ENCODE assay signal across 8 cellular contexts in genomic region chr9:128635266-128636023, GRCh38. TPM values are rescaled to one million over a fixed set of nuclear protein-coding genes. Genes with fewer than 3 reads are reported as not detected.
DNase-seq lines count a peak whose midpoint lies in the region; ATAC-seq and TF ChIP-seq lines count a peak whose summit lies in the region.

No MANE protein-coding gene starts in this region.

- H3K9me3 ChIP-seq in Loucy (ENCODE audit: insufficient read depth, low read depth, low read length) (no peaks in the 10 kb centered on the region), adipocyte (ENCODE audit: control insufficient read depth, low read length) (no peaks in the 10 kb centered on the region), right atrium auricular region (no peaks in the 10 kb centered on the region), gastrocnemius medialis (no peaks in the 10 kb centered on the region)

- H3K4me3 ChIP-seq in Loucy (ENCODE audit: low read length, poor library complexity, severe bottlenecking): no peak overlapping the region
- H3K4me3 ChIP-seq in adipocyte (ENCODE audit: low read length): peak overlapping the region; percentile 27
- H3K4me3 ChIP-seq in right atrium auricular region: peak overlapping the region; percentile 23
- H3K4me3 ChIP-seq in gastrocnemius medialis: no peak overlapping the region

- no peaks in the 10 kb centered on the region for H3F3A ChIP-seq in Loucy (ENCODE audit: low read depth)

- no peaks in the 10 kb centered on the region for H3K79me2 ChIP-seq in Loucy (ENCODE audit: insufficient read depth, low read length)

- intact Hi-C loops in gastrocnemius medialis (cut with DNase I; ENCODE audit: low total_unique reads): loop anchor here (2.0 kb wide), 1 partner anchor 21 kb away; the partner anchor contains the start of gene DYNC2I2

- no peak overlapping the region for H2AFZ ChIP-seq in Loucy (ENCODE audit: low read length)

- no peaks in the 10 kb centered on the region for H3K9me2 ChIP-seq in Loucy (replicated peaks; ENCODE audit: low read depth, low read length)

- H3K36me3 ChIP-seq in Loucy (ENCODE audit: insufficient read depth, low read length) (peaks cover 25% of the 10 kb centered on the region; the same call in 1 of the 2 replicates), adipocyte (ENCODE audit: control insufficient read depth, insufficient read depth, low read length, severe bottlenecking) (peaks cover 41% of the 10 kb centered on the region), right atrium auricular region (peaks cover 44% of the 10 kb centered on the region), gastrocnemius medialis (peaks cover 0 to 34% of the 10 kb centered on the region in 2 donors)

- TF ChIP-seq POLR2A in gastrocnemius medialis (IDR thresholded peaks at IDR 0.05): no peak

- H3K4me1 ChIP-seq in Loucy (ENCODE audit: insufficient read depth, low read length, poor library complexity, severe bottlenecking) (no peaks in the 10 kb centered on the region), adipocyte (ENCODE audit: control insufficient read depth, insufficient read depth, low read length) (peaks cover 16% of the 10 kb centered on the region), right atrium auricular region (peaks cover 0 to 27% of the 10 kb centered on the region in 2 donors), gastrocnemius medialis (peaks cover 8 to 16% of the 10 kb centered on the region in 2 donors)

- ATAC-seq in gastrocnemius medialis (peak; percentile 25 to 75), HG02759 (IDR thresholded peaks at IDR 0.05; ENCODE audit: unreplicated experiment) (no peak)

- H3K9ac ChIP-seq in Loucy (ENCODE audit: low read depth, low read length, poor library complexity, severe bottlenecking) (no peak overlapping the region), adipocyte (ENCODE audit: low read length) (peak overlapping the region; percentile 66)

- H3K27ac ChIP-seq in right atrium auricular region: peak overlapping the region; percentile 85 to 93
- H3K27ac ChIP-seq in gastrocnemius medialis: peak overlapping the region; percentile 30 to 71 (median 63)

- DNase-seq in DMS53 (lab: John Stamatoyannopoulos, UW): peak; percentile 99
- DNase-seq in adipocyte (ENCODE audit: low read depth): peak; percentile 98
- peak; percentile 91 for DNase-seq in right atrium auricular region (ENCODE audit: low spot score)
- peak in 1 of 2 donors; percentile 72 for DNase-seq in gastrocnemius medialis
- no peak for DNase-seq in stimulated activated naive CD4-positive, alpha-beta T cell treated with Interleukin-2 at 50 U/mL for 16 hours (lab: John Stamatoyannopoulos, UW)
- DNase-seq in activated CD4-positive, alpha-beta T cell treated with anti-CD3 and anti-CD28 coated beads, Interleukin-2, amount 50 U/mL, for 1 hour: no peak

- H3K27me3 ChIP-seq in Loucy (ENCODE audit: insufficient read depth, low read length, poor library complexity, severe bottlenecking): no peaks in the 10 kb centered on the region
- H3K27me3 ChIP-seq in adipocyte (replicated peaks; ENCODE audit: control insufficient read depth, insufficient read depth, low read length): no peaks in the 10 kb centered on the region
- H3K27me3 ChIP-seq in right atrium auricular region: no peaks in the 10 kb centered on the region
- H3K27me3 ChIP-seq in gastrocnemius medialis: no peaks in the 10 kb centered on the region

- peak; percentile 32; the same call in 1 of the 2 replicates for TF ChIP-seq CTCF in Loucy (conservative IDR thresholded peaks at IDR 0.05; ENCODE audit: low read length)
- peak; percentile 77 to 84 for TF ChIP-seq CTCF in right atrium auricular region (IDR thresholded peaks at IDR 0.05)
- TF ChIP-seq CTCF in gastrocnemius medialis (IDR thresholded peaks at IDR 0.05 in 4 of 5, conservative IDR thresholded peaks at IDR 0.05 in 1 of 5): peak in 4 of 5 experiments; percentile 27 to 42 (median 40)

- in situ Hi-C loops in gastrocnemius medialis (cut with MboI; ENCODE audit: low sequenced_read_pairs in 4 of 4): no loop called here

- H3K4me2 ChIP-seq in Loucy (ENCODE audit: low read depth, low read length, poor library complexity, severe bottlenecking): no peak overlapping the region

- no peaks in the 10 kb centered on the region for H4K20me1 ChIP-seq in Loucy (ENCODE audit: insufficient read depth, low read length, poor library complexity, severe bottlenecking)

RNA-seq across cellular contexts. Expression of gene DYNC2I2, which starts 21.2 kb away (rescaled TPM):
- total RNA-seq in right atrium auricular region (10 to 100 TPM; 23.1 to 33.1 TPM), gastrocnemius medialis (10 to 100 TPM; 11.4 to 29.1 (median 21.1) TPM)

RNA-seq across cellular contexts. Expression of gene SET, which starts 53.6 kb away (rescaled TPM):
- total RNA-seq in right atrium auricular region (100 to 1,000 TPM; 104 to 125 TPM), gastrocnemius medialis (100 to 1,000 TPM; 102 to 191 (median 170) TPM)

Comparison
In these comparisons a context has a peak if more than half of its experiments do, and no peak if none do; other contexts are left out.
1. DNase-seq: peak in DMS53 (single experiment), adipocyte (single experiment) and right atrium auricular region (single experiment); none in stimulated activated naive CD4-positive, alpha-beta T cell treated with Interleukin-2 at 50 U/mL for 16 hours (single experiment) and activated CD4-positive, alpha-beta T cell treated with anti-CD3 and anti-CD28 coated beads, Interleukin-2, amount 50 U/mL, for 1 hour (single experiment).
2. H3K4me3 ChIP-seq: peak in adipocyte (single experiment) and right atrium auricular region (2 of 2); none in Loucy (single experiment) and gastrocnemius medialis (0 of 4).
3. Peak in every context shown above with its lines, with median percentiles within 50 percentile points of each other: CTCF ChIP-seq.